15 cellular contexts compared by ENCODE assay signal in the genomic region with DNA sequence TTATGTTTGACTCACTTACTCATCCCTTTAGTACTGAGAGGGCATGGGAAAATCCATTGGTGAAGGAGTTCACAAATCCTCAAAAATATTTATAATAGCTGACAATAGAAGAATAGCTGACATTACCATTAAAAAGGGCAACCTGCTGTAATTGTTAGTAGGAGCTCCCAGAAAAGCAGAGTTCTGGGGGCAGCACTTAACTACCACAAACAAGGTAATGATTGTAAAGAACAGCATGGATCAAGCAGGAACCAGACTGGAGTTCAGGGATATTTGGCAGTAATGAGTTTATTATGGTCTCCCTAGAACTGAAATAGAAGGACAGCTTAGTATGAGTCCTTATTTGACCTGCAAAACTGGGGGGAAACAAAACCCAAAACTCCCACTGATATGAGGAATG.
"Had no signal": no experiment of that assay in that cellular context is flagged by ENCODE, and none has a peak within 500 bp of the region (broad histone marks: within the 10 kb centered on the region; RNA-seq: fewer than 3 reads in every experiment).

No MANE protein-coding gene starts in this region.

- H3K27me3 ChIP-seq: stomach, transverse colon had no signal

- H3K36me3 Mint-ChIP-seq: naive thymus-derived CD8-positive, alpha-beta T cell had no signal

- H3K4me1 Mint-ChIP-seq: naive thymus-derived CD8-positive, alpha-beta T cell had no signal

- H3K36me3 ChIP-seq: stomach, thoracic aorta, transverse colon had no signal

- DNase-seq: effector memory CD4-positive, alpha-beta T cell; glutamatergic neuron; mammary epithelial cell; mucosa of descending colon; naive thymus-derived CD8-positive, alpha-beta T cell; right cardiac atrium; small intestine; stimulated activated CD4-positive, alpha-beta T cell treated with anti-CD3 and anti-CD28 coated beads, Interleukin-12 subunit alpha, Interleukin-12 subunit beta, amount 100 ng/mL, for 4 hours; stimulated activated naive CD4-positive, alpha-beta T cell; stomach; substantia nigra; transverse colon had no signal

- H3K27ac Mint-ChIP-seq: naive thymus-derived CD8-positive, alpha-beta T cell had no signal

- H3K4me3 ChIP-seq: mucosa of descending colon, stomach, thoracic aorta, transverse colon had no signal

- H3K4me3 Mint-ChIP-seq: naive thymus-derived CD8-positive, alpha-beta T cell had no signal

- H3K9me3 ChIP-seq: mucosa of descending colon, thoracic aorta, transverse colon had no signal

- H3K27ac ChIP-seq: stomach, thoracic aorta, transverse colon had no signal

- H3K27me3 Mint-ChIP-seq: naive thymus-derived CD8-positive, alpha-beta T cell had no signal

- ATAC-seq: esophagus mucosa; left lobe of liver; mucosa of descending colon; naive thymus-derived CD8-positive, alpha-beta T cell; right cardiac atrium had no signal
